Comparison of ENCODE assay signal across 21 cellular contexts in the genomic region with DNA sequence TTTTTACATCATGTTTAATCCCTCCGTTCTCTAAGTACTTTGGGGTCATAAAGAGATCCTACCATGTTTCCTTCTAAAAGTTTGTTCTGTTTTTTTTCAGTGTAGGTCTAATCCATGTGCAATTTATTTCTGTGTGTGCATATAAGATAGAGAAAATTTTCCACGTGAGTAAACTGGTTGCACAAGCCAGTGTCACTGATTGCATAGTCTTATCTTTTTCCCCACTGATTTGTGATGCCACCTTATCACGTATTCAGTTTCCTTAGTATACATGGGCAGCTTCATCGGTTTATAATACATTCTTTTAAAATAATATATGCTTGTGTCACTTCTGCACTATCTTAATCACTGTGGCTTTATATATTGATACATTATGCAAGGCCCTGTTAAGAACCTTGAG.
"Had no signal": no experiment of that assay in that cellular context is flagged by ENCODE, and none has a peak within 500 bp of the region (broad histone marks: within the 10 kb centered on the region; RNA-seq: fewer than 3 reads in every experiment).

No MANE protein-coding gene starts in this region.

- ATAC-seq: effector memory CD8-positive, alpha-beta T cell; gastroesophageal sphincter; left cardiac atrium; left ventricle myocardium superior; natural killer cell; pancreas; sciatic nerve had no signal

- DNase-seq: effector memory CD8-positive, alpha-beta T cell; esophagus squamous epithelium; foreskin fibroblast; kidney; left cardiac atrium; left ventricle myocardium superior; natural killer cell; occipital lobe; pancreas; stimulated activated CD4-positive, alpha-beta T cell treated with anti-CD3 and anti-CD28 coated beads, Interleukin-2, amount 100 ng/mL, for 24 hours; stimulated activated CD4-positive, alpha-beta T cell treated with anti-CD3 and anti-CD28 coated beads, Interleukin-4, amount 100 ng/mL, for 4 hours; stimulated activated naive CD4-positive, alpha-beta T cell treated with Interleukin-2 at 50 U/mL for 16 hours; thyroid gland had no signal

- H3K27ac Mint-ChIP-seq: dendritic cell treated with granulocyte-macrophage colony-stimulating factor and Interleukin-4, amounts not matched to agents 40 ng/mL and 50 ng/mL, for 4 days; effector memory CD8-positive, alpha-beta T cell; natural killer cell; type B pancreatic cell had no signal

- H3K36me3 Mint-ChIP-seq: natural killer cell had no signal

- H3K27me3 ChIP-seq: esophagus squamous epithelium, gastroesophageal sphincter, pancreas, suprapubic skin, thyroid gland had no signal

- H3K4me3 ChIP-seq: esophagus squamous epithelium, gastroesophageal sphincter, pancreas, prostate gland, suprapubic skin, thyroid gland had no signal

- H3K27me3 Mint-ChIP-seq: central memory CD8-positive, alpha-beta T cell; dendritic cell treated with granulocyte-macrophage colony-stimulating factor and Interleukin-4, amounts not matched to agents 40 ng/mL and 50 ng/mL, for 4 days; effector memory CD8-positive, alpha-beta T cell; type B pancreatic cell had no signal

- H3K36me3 ChIP-seq: gastroesophageal sphincter, pancreas, prostate gland, suprapubic skin, thyroid gland had no signal

- H3K27ac ChIP-seq: esophagus squamous epithelium, gastroesophageal sphincter, pancreas, prostate gland, suprapubic skin, thyroid gland had no signal

- H3K4me1 ChIP-seq: prostate gland had no signal

- H3K9me3 ChIP-seq: esophagus squamous epithelium, gastroesophageal sphincter, pancreas, prostate gland, suprapubic skin, thyroid gland had no signal

- FAIRE-seq: kidney, pancreas, urothelium cell line had no signal

- H3K9me3 Mint-ChIP-seq: central memory CD8-positive, alpha-beta T cell; effector memory CD8-positive, alpha-beta T cell; natural killer cell; type B pancreatic cell had no signal

- H3K4me3 Mint-ChIP-seq: central memory CD8-positive, alpha-beta T cell; dendritic cell treated with granulocyte-macrophage colony-stimulating factor and Interleukin-4, amounts not matched to agents 40 ng/mL and 50 ng/mL, for 4 days; effector memory CD8-positive, alpha-beta T cell; natural killer cell; type B pancreatic cell had no signal
